In genomic region chr20:5430670-5431069, GRCh38 we compare ENCODE assay signal across 16 cellular contexts.
"Had no signal": no experiment of that assay in that cellular context is flagged by ENCODE, and none has a peak within 500 bp of the region (broad histone marks: within the 10 kb centered on the region; RNA-seq: fewer than 3 reads in every experiment).

No MANE protein-coding gene starts in this region.

- H3K4me3 ChIP-seq: gastroesophageal sphincter, lower lobe of right lung, smooth muscle cell, tibial artery, uterus had no signal

- H3K36me3 ChIP-seq: brain microvascular endothelial cell, gastroesophageal sphincter, lower lobe of right lung, tibial artery, uterus had no signal

- H3K9me3 ChIP-seq: gastroesophageal sphincter, lower lobe of right lung, uterus had no signal

- H3K27me3 ChIP-seq: brain microvascular endothelial cell, tibial artery, uterus had no signal

- H3K4me1 Mint-ChIP-seq: activated CD8-positive, alpha-beta memory T cell treated with anti-CD3 and anti-CD28 coated beads, Interleukin-2, amount 10 ng/mL, durations not matched to agents 7 days and 5 days; activated naive CD8-positive, alpha-beta T cell treated with anti-CD3 and anti-CD28 coated beads for 36 hours; naive thymus-derived CD8-positive, alpha-beta T cell; stimulated activated effector memory CD8-positive, alpha-beta T cell treated with anti-CD3 and anti-CD28 coated beads, Interleukin-12 subunit alpha, Interleukin-12 subunit beta, amount 100 ng/mL, for 72 hours; T-helper 17 cell had no signal

- H3K27ac Mint-ChIP-seq: activated CD8-positive, alpha-beta memory T cell treated with anti-CD3 and anti-CD28 coated beads, Interleukin-2, amount 10 ng/mL, durations not matched to agents 7 days and 5 days; activated naive CD8-positive, alpha-beta T cell treated with anti-CD3 and anti-CD28 coated beads for 36 hours; activated T-cell treated with anti-CD3 and anti-CD28 coated beads, Interleukin-2, amount 50 U/mL, for 24 hours; naive thymus-derived CD8-positive, alpha-beta T cell; stimulated activated effector memory CD8-positive, alpha-beta T cell treated with anti-CD3 and anti-CD28 coated beads, Interleukin-12 subunit alpha, Interleukin-12 subunit beta, amount 100 ng/mL, for 72 hours; T-helper 17 cell had no signal

- H3K9me3 Mint-ChIP-seq: activated naive CD8-positive, alpha-beta T cell treated with anti-CD3 and anti-CD28 coated beads for 36 hours; activated T-cell treated with anti-CD3 and anti-CD28 coated beads, Interleukin-2, amount 50 U/mL, for 24 hours; naive thymus-derived CD8-positive, alpha-beta T cell; stimulated activated effector memory CD8-positive, alpha-beta T cell treated with anti-CD3 and anti-CD28 coated beads, Interleukin-12 subunit alpha, Interleukin-12 subunit beta, amount 100 ng/mL, for 72 hours had no signal

- DNase-seq: activated CD4-positive, alpha-beta T cell treated with anti-CD3 and anti-CD28 coated beads, Interleukin-2, amount 50 U/mL, for 4 hours; activated CD4-positive, CD25-positive, alpha-beta regulatory T cell treated with anti-CD3 and anti-CD28 coated beads, Interleukin-2, amount 50 U/mL, for 72 hours; activated CD8-positive, alpha-beta memory T cell treated with anti-CD3 and anti-CD28 coated beads, Interleukin-2, amount 10 ng/mL, durations not matched to agents 7 days and 5 days; activated effector memory CD4-positive, alpha-beta T cell treated with anti-CD3 and anti-CD28 coated beads, Interleukin-2, amount 50 U/mL, for 16 hours; activated naive CD8-positive, alpha-beta T cell treated with anti-CD3 and anti-CD28 coated beads for 36 hours; activated T-cell treated with anti-CD3 and anti-CD28 coated beads, Interleukin-2, amount 50 U/mL, for 24 hours; brain microvascular endothelial cell; lower lobe of right lung; naive thymus-derived CD8-positive, alpha-beta T cell; right cardiac atrium; T-helper 17 cell; tibial artery; uterus had no signal

- H3K4me1 ChIP-seq: gastroesophageal sphincter, lower lobe of right lung, tibial artery, uterus had no signal

- ATAC-seq: activated CD8-positive, alpha-beta memory T cell treated with anti-CD3 and anti-CD28 coated beads, Interleukin-2, amount 10 ng/mL, durations not matched to agents 7 days and 5 days; gastroesophageal sphincter; lower lobe of right lung; naive thymus-derived CD8-positive, alpha-beta T cell; right cardiac atrium; stimulated activated effector memory CD8-positive, alpha-beta T cell treated with anti-CD3 and anti-CD28 coated beads, Interleukin-12 subunit alpha, Interleukin-12 subunit beta, amount 100 ng/mL, for 72 hours; T-helper 17 cell had no signal

- H3K4me2 ChIP-seq: smooth muscle cell had no signal

- H3K36me3 Mint-ChIP-seq: activated CD8-positive, alpha-beta memory T cell treated with anti-CD3 and anti-CD28 coated beads, Interleukin-2, amount 10 ng/mL, durations not matched to agents 7 days and 5 days; activated naive CD8-positive, alpha-beta T cell treated with anti-CD3 and anti-CD28 coated beads for 36 hours; naive thymus-derived CD8-positive, alpha-beta T cell; stimulated activated effector memory CD8-positive, alpha-beta T cell treated with anti-CD3 and anti-CD28 coated beads, Interleukin-12 subunit alpha, Interleukin-12 subunit beta, amount 100 ng/mL, for 72 hours had no signal

- H3K4me3 Mint-ChIP-seq: activated CD8-positive, alpha-beta memory T cell treated with anti-CD3 and anti-CD28 coated beads, Interleukin-2, amount 10 ng/mL, durations not matched to agents 7 days and 5 days; activated naive CD8-positive, alpha-beta T cell treated with anti-CD3 and anti-CD28 coated beads for 36 hours; activated T-cell treated with anti-CD3 and anti-CD28 coated beads, Interleukin-2, amount 50 U/mL, for 24 hours; naive thymus-derived CD8-positive, alpha-beta T cell; stimulated activated effector memory CD8-positive, alpha-beta T cell treated with anti-CD3 and anti-CD28 coated beads, Interleukin-12 subunit alpha, Interleukin-12 subunit beta, amount 100 ng/mL, for 72 hours; T-helper 17 cell had no signal

- H3K27ac ChIP-seq: brain microvascular endothelial cell, gastroesophageal sphincter, lower lobe of right lung, tibial artery, uterus had no signal
